Comparison of ENCODE assay signal across 7 cellular contexts in genomic region chr17:59893617-59894100, GRCh38. TPM values are rescaled to one million over a fixed set of nuclear protein-coding genes. Genes with fewer than 3 reads are reported as not detected.
DNase-seq lines count a peak whose midpoint lies in the region; ATAC-seq and TF ChIP-seq lines count a peak whose summit lies in the region.

No MANE protein-coding gene starts in this region.

- H3K9me3 ChIP-seq in DOHH2 (ENCODE audit: control insufficient read depth, insufficient read depth, low read length) (no peaks in the 10 kb centered on the region), HAP-1 (no peaks in the 10 kb centered on the region), mesodermal cell (ENCODE audit: control insufficient read depth, low read length) (no peaks in the 10 kb centered on the region)

- no peaks in the 10 kb centered on the region for H3K9me2 ChIP-seq in DOHH2 (replicated peaks; ENCODE audit: control insufficient read depth, low read length)

- H3K4me1 ChIP-seq in DOHH2 (ENCODE audit: control insufficient read depth, low read length) (peaks cover 16% of the 10 kb centered on the region), HAP-1 (no peaks in the 10 kb centered on the region; the same call in 1 of the 2 replicates), mesodermal cell (ENCODE audit: control insufficient read depth, insufficient read depth, low read length, poor library complexity, severe bottlenecking) (no peaks in the 10 kb centered on the region)

- H3K36me3 ChIP-seq in DOHH2 (ENCODE audit: control insufficient read depth, low read length) (peaks cover 23% of the 10 kb centered on the region), HAP-1 (replicated peaks) (peaks cover 12% of the 10 kb centered on the region; the same call in 1 of the 2 replicates), mesodermal cell (ENCODE audit: control insufficient read depth, insufficient read depth, low read length) (peaks cover 20% of the 10 kb centered on the region)

- TF ChIP-seq CTCF in DOHH2 (IDR thresholded peaks at IDR 0.05; ENCODE audit: low read depth, low read length, poor library complexity, severe bottlenecking): no peak
- TF ChIP-seq CTCF in dorsolateral prefrontal cortex (IDR thresholded peaks at IDR 0.05 in 54 of 56, conservative IDR thresholded peaks at IDR 0.05 in 2 of 56; ENCODE audit: low read depth in 1 of 56, partially characterized antibody in 56 of 56): peak in 3 of 56 donors; percentile 4 to 17 (median 12)

- in situ Hi-C loops in HAP-1 (cut with MboI; ENCODE audit: low sequenced_read_pairs): no loop called here

- no peaks in the 10 kb centered on the region for H3F3A ChIP-seq in DOHH2 (ENCODE audit: control insufficient read depth, insufficient read depth)

- DNase-seq in HAP-1 (ENCODE audit: low spot score in 2 of 2) (peak; percentile 48 to 54), RPMI7951 (ENCODE audit: low read depth) (peak; percentile 29), dorsolateral prefrontal cortex (no peak), mesenteric fat pad (ENCODE audit: low spot score) (no peak)

- H4K20me1 ChIP-seq in DOHH2 (ENCODE audit: control insufficient read depth, insufficient read depth, low read depth, low read length): peaks cover 10% of the 10 kb centered on the region

- no peak for ATAC-seq in GM21528 (IDR thresholded peaks at IDR 0.05; ENCODE audit: low FRiP score, unreplicated experiment)

- H3K27ac ChIP-seq in DOHH2 (ENCODE audit: low read depth, low read length) (peak overlapping the region; percentile 59), dorsolateral prefrontal cortex (peak overlapping the region in 51 of 59 donors; percentile 66 to 97 (median 88)), mesodermal cell (ENCODE audit: low read depth, low read length, severe bottlenecking) (peak overlapping the region; percentile 47)

- H3K4me3 ChIP-seq in DOHH2 (ENCODE audit: low read length): peak overlapping the region; percentile 88
- H3K4me3 ChIP-seq in HAP-1: peak overlapping the region; percentile 88
- H3K4me3 ChIP-seq in dorsolateral prefrontal cortex: peak overlapping the region; percentile 61 to 100 (median 99)
- peak overlapping the region; percentile 90 for H3K4me3 ChIP-seq in mesodermal cell (ENCODE audit: extremely low read depth, insufficient read depth, low read length, poor library complexity, severe bottlenecking)

- WGBS in mesodermal cell (ENCODE audit: insufficient coverage in 2 of 2), 2 experiments: 4 to 5% methylated on average over 3 to 4 of the region's 16 CpGs

- H3K27me3 ChIP-seq in DOHH2 (ENCODE audit: control insufficient read depth, low read length) (no peaks in the 10 kb centered on the region), HAP-1 (ENCODE audit: low read depth) (no peaks in the 10 kb centered on the region), dorsolateral prefrontal cortex (no peaks in the 10 kb centered on the region)

- H3K79me2 ChIP-seq in DOHH2 (ENCODE audit: control insufficient read depth, low read length): peaks cover 81% of the 10 kb centered on the region

- H3K4me2 ChIP-seq in DOHH2 (ENCODE audit: low read length): peak overlapping the region; percentile 80

- intact Hi-C loops in dorsolateral prefrontal cortex (cut with DNase I): loop anchor here in 1 of 2 donors (5.0 to 10.0 kb wide), 2 partner anchors 71 to 271 kb away; partner anchors contain the start of gene RNFT1

RNA-seq across cellular contexts. Expression of gene RPS6KB1, which starts 0.7 kb away (rescaled TPM):
- total RNA-seq in RPMI7951 (2014; rRNA removed; shearing (Covaris generic)): 12.4 and 17.4 TPM in 2 replicates
- total RNA-seq in dorsolateral prefrontal cortex (10 to 100 TPM; 37.9 to 72.2 (median 53.0) TPM), mesenteric fat pad (43.0 TPM)
- 16.2 TPM for polyA plus RNA-seq in mesodermal cell (2013, experiment 1 of 2)
- polyA plus RNA-seq in mesodermal cell (2013, experiment 2 of 2): 17.1 TPM

RNA-seq across cellular contexts. Expression of gene TUBD1, which starts 0.9 kb away (rescaled TPM):
- total RNA-seq in RPMI7951 (2014; rRNA removed; shearing (Covaris generic)): 9.7 and 10.8 TPM in 2 replicates
- total RNA-seq in dorsolateral prefrontal cortex (10 to 100 TPM in 100 of 120 experiments, 1 to 10 TPM in 20; 7.0 to 22.2 (median 12.5) TPM), mesenteric fat pad (6.8 TPM)
- polyA plus RNA-seq in mesodermal cell (2013, experiment 1 of 2): 16.8 TPM
- 16.3 TPM for polyA plus RNA-seq in mesodermal cell (2013, experiment 2 of 2)

Comparison
In these comparisons a context has a peak if more than half of its experiments do, and no peak if none do; other contexts are left out.
1. DNase-seq: peak in HAP-1 (2 of 2) and RPMI7951 (single experiment); none in dorsolateral prefrontal cortex (0 of 10) and mesenteric fat pad (single experiment).
2. Peak in every context shown above with its lines, with median percentiles within 50 percentile points of each other: H3K27ac ChIP-seq and H3K4me3 ChIP-seq.